19 cellular contexts compared by ENCODE assay signal in genomic region chr9:970310-971002, GRCh38. TPM values are rescaled to one million over a fixed set of nuclear protein-coding genes. Genes with fewer than 3 reads are reported as not detected.
DNase-seq lines count a peak whose midpoint lies in the region; ATAC-seq and TF ChIP-seq lines count a peak whose summit lies in the region.
"Had no signal": no experiment of that assay in that cellular context is flagged by ENCODE, and none has a peak within 500 bp of the region (broad histone marks: within the 10 kb centered on the region; RNA-seq: fewer than 3 reads in every experiment).

No MANE protein-coding gene starts in this region.

- POLR2A ChIA-PET in WTC11 (lab: Charles Lee): no interaction called here

- H3K9ac ChIP-seq in iPS-15b (ENCODE audit: low read depth, low read length): no peak overlapping the region

- no peaks in the 10 kb centered on the region for H3K9me3 Mint-ChIP-seq in WTC11
- no peaks in the 10 kb centered on the region for H3K9me3 Mint-ChIP-seq in osteocyte (ENCODE audit: unreplicated experiment)

- H3K4me1 Mint-ChIP-seq in WTC11 (peaks cover 67% of the 10 kb centered on the region), osteocyte (ENCODE audit: unreplicated experiment) (peaks cover 9% of the 10 kb centered on the region)

- no peak for TF ChIP-seq CTCF in WTC11 (IDR thresholded peaks at IDR 0.05)
- TF ChIP-seq CTCF in osteocyte (IDR thresholded peaks at IDR 0.05): no peak

- H3K27me3 ChIP-seq in iPS-15b (ENCODE audit: control insufficient read depth, insufficient read depth, low read length): peaks cover 87% of the 10 kb centered on the region

- no peaks in the 10 kb centered on the region for H3K36me3 ChIP-seq in iPS-15b (ENCODE audit: control insufficient read depth, insufficient read depth, low read length)
- H3K36me3 ChIP-seq: gastroesophageal sphincter, HAP-1, prostate gland had no signal

- no peaks in the 10 kb centered on the region for H3K9me3 ChIP-seq in iPS-15b (ENCODE audit: control insufficient read depth, insufficient read depth, low read length)
- H3K9me3 ChIP-seq: gastroesophageal sphincter, HAP-1, prostate gland had no signal

- H3K27ac Mint-ChIP-seq in WTC11 (no peak overlapping the region), osteocyte (ENCODE audit: unreplicated experiment) (no peak overlapping the region)

- H3K27me3 Mint-ChIP-seq in WTC11 (ENCODE audit: low read depth): peaks cover 98% of the 10 kb centered on the region
- peaks cover 86% of the 10 kb centered on the region for H3K27me3 Mint-ChIP-seq in osteocyte (ENCODE audit: unreplicated experiment)

- H3K36me3 Mint-ChIP-seq in WTC11 (no peaks in the 10 kb centered on the region), osteocyte (ENCODE audit: unreplicated experiment) (no peaks in the 10 kb centered on the region)

- ATAC-seq in WTC11: no peak
- ATAC-seq in GM18867 (IDR thresholded peaks at IDR 0.05; ENCODE audit: unreplicated experiment): no peak
- ATAC-seq: gastroesophageal sphincter had no signal

- peaks cover 4% of the 10 kb centered on the region for H3K4me1 ChIP-seq in iPS-15b (ENCODE audit: control insufficient read depth, insufficient read depth, low read length)
- H3K4me1 ChIP-seq: HAP-1, prostate gland had no signal

- peak overlapping the region; percentile 59 for H3K4me3 ChIP-seq in iPS-15b (ENCODE audit: low read depth, low read length)
- H3K4me3 ChIP-seq: gastroesophageal sphincter, HAP-1, prostate gland had no signal

- DNase-seq in activated CD4-positive, alpha-beta T cell treated with anti-CD3 and anti-CD28 coated beads for 48 hours: peak; percentile 10
- DNase-seq in activated CD4-positive, alpha-beta T cell treated with anti-CD3 and anti-CD28 coated beads for 4 hours: no peak
- DNase-seq in WTC11 (ENCODE audit: low spot score): peak; percentile 68
- DNase-seq in osteocyte (ENCODE audit: extremely low spot score, unreplicated experiment): peak; percentile 80
- no peak for DNase-seq in activated gamma-delta T cell (lab: John Stamatoyannopoulos, UW)
- no peak for DNase-seq in GM19240 (ENCODE audit: insufficient read length, low spot score)
- DNase-seq: activated CD8-positive, alpha-beta memory T cell treated with anti-CD3 and anti-CD28 coated beads for 24 hours; activated naive CD4-positive, alpha-beta T cell; DMS79; KBM-7; NCI-H1092 treated with DMSO at 0.1 percent for 48 hours; NK-92 treated with Interleukin-12 subunit alpha and Interleukin-12 subunit beta, amount 100 ng/mL, for 24 hours; Right ventricle myocardium superior; stimulated activated CD4-positive, alpha-beta T cell treated with anti-CD3 and anti-CD28 coated beads, Interleukin-12 subunit alpha, Interleukin-12 subunit beta, amount 100 ng/mL, for 4 hours had no signal

- CTCF ChIA-PET in WTC11 (lab: Charles Lee): interaction anchor here (1.0 to 1.7 kb wide), 4 partner anchors 8 to 61 kb away, joined by 3 to 5 read pairs (median 4); no protein-coding TSS in a partner anchor

- H3K4me3 Mint-ChIP-seq in WTC11 (peak overlapping the region; percentile 66), osteocyte (ENCODE audit: unreplicated experiment) (no peak overlapping the region)

TF ChIP-seq in WTC11, 78 proteins besides CTCF, POLR2A, EP300 and RAD21:
- TF ChIP-seq FOXK1 (CRISPR knock-in tag; IDR thresholded peaks at IDR 0.05): no peak
- TF ChIP-seq JAZF1 (CRISPR knock-in tag; IDR thresholded peaks at IDR 0.05): no peak
- 0 out of 2 replicates have a peak, but pooled peaks have one; percentile 35 for TF ChIP-seq E2F4 (CRISPR knock-in tag; IDR thresholded peaks at IDR 0.05; ENCODE audit: borderline replicate concordance, low read depth)
- no peak; the same call in 1 of the 2 replicates for TF ChIP-seq SP1 (CRISPR knock-in tag; conservative IDR thresholded peaks at IDR 0.05)
- TF ChIP-seq, protein P1, sequence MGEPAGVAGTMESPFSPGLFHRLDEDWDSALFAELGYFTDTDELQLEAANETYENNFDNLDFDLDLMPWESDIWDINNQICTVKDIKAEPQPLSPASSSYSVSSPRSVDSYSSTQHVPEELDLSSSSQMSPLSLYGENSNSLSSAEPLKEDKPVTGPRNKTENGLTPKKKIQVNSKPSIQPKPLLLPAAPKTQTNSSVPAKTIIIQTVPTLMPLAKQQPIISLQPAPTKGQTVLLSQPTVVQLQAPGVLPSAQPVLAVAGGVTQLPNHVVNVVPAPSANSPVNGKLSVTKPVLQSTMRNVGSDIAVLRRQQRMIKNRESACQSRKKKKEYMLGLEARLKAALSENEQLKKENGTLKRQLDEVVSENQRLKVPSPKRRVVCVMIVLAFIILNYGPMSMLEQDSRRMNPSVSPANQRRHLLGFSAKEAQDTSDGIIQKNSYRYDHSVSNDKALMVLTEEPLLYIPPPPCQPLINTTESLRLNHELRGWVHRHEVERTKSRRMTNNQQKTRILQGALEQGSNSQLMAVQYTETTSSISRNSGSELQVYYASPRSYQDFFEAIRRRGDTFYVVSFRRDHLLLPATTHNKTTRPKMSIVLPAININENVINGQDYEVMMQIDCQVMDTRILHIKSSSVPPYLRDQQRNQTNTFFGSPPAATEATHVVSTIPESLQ (CRISPR knock-in tag; IDR thresholded peaks at IDR 0.05): no peak
- no peak for TF ChIP-seq ZNF416 (CRISPR knock-in tag; IDR thresholded peaks at IDR 0.05)
- TF ChIP-seq, protein P2, sequence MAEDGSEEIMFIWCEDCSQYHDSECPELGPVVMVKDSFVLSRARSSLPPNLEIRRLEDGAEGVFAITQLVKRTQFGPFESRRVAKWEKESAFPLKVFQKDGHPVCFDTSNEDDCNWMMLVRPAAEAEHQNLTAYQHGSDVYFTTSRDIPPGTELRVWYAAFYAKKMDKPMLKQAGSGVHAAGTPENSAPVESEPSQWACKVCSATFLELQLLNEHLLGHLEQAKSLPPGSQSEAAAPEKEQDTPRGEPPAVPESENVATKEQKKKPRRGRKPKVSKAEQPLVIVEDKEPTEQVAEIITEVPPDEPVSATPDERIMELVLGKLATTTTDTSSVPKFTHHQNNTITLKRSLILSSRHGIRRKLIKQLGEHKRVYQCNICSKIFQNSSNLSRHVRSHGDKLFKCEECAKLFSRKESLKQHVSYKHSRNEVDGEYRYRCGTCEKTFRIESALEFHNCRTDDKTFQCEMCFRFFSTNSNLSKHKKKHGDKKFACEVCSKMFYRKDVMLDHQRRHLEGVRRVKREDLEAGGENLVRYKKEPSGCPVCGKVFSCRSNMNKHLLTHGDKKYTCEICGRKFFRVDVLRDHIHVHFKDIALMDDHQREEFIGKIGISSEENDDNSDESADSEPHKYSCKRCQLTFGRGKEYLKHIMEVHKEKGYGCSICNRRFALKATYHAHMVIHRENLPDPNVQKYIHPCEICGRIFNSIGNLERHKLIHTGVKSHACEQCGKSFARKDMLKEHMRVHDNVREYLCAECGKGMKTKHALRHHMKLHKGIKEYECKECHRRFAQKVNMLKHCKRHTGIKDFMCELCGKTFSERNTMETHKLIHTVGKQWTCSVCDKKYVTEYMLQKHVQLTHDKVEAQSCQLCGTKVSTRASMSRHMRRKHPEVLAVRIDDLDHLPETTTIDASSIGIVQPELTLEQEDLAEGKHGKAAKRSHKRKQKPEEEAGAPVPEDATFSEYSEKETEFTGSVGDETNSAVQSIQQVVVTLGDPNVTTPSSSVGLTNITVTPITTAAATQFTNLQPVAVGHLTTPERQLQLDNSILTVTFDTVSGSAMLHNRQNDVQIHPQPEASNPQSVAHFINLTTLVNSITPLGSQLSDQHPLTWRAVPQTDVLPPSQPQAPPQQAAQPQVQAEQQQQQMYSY (CRISPR knock-in tag; IDR thresholded peaks at IDR 0.05): peak; percentile 5; the same call in 1 of the 2 replicates

RNA-seq across cellular contexts. Expression of gene DMRT3, which starts 6.0 kb away (rescaled TPM):
- total RNA-seq in WTC11 (2021) (not detected in 3 replicates), osteocyte (not detected in 2 replicates)
- total RNA-seq: Right ventricle myocardium superior had no signal

Comparison
In these comparisons a context has a peak if more than half of its experiments do, and no peak if none do; other contexts are left out.
1. DNase-seq: peak in activated CD4-positive, alpha-beta T cell treated with anti-CD3 and anti-CD28 coated beads for 48 hours (single experiment), WTC11 (single experiment) and osteocyte (single experiment); none in activated CD4-positive, alpha-beta T cell treated with anti-CD3 and anti-CD28 coated beads for 4 hours (0 of 2), activated gamma-delta T cell (single experiment) and GM19240 (single experiment).